8 cellular contexts compared by ENCODE assay signal in the genomic region with DNA sequence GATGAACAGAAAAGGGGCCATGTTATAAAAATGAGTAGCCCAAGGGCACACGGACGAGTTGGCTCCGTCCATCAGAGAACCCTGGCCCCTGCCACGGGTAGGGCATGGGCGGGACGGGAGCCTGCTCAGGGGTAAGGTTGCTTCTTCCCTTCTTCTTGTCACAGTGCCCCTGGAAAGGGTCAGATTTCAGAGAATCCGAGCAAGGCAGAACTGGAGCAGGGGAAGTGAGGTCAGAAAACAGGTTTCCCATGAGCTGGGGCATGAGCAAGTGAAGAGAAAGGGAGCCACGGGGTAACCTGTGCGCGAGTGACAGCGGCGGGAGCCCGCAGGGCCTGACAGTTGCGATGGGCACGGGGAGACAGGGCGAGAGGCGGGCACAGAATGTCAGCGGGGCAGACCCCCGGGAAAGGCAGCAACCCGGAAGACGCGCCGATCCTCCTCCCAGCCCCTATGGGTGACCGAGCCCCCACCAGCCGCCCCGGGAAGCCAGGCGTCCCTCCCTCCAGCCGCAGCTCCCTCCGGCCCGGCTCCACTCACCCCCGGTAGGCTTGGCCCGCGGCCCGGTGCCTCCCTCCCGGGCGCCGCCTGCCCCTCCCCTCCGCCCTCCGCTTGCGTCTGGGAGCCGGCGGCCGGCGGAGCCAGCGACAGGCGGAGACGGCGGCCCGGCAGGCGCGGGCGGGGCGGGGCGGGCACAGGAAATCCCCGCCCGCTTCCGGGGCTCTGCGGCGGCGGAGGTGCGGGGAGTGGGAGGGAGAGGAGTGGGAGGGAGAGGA. TPM values are rescaled to one million over a fixed set of nuclear protein-coding genes. Genes with fewer than 3 reads are reported as not detected.
DNase-seq lines count a peak whose midpoint lies in the region; ATAC-seq and TF ChIP-seq lines count a peak whose summit lies in the region.

A gene (minus strand): TSS at position 671 of the 773 bp plus-strand sequence. CDS start 2,829 bp downstream, outside the sequence.

- WGBS in adrenal gland, 4 donors: 0 to 1% (median 1%) methylated on average over 17 to 61 of the region's 61 CpGs
- under 1% methylated on average over 55 of the region's 61 CpGs for WGBS in prostate gland

- H3K36me3 ChIP-seq in adrenal gland (replicated peaks in 1 of 2) (peaks cover 0 to 25% of the 10 kb centered on the region in 2 donors), prostate gland (peaks cover 0 to 3% of the 10 kb centered on the region in 2 donors)

- TF ChIP-seq CTCF in adrenal gland (IDR thresholded peaks at IDR 0.05) (no peak), prostate gland (IDR thresholded peaks at IDR 0.05) (no peak)

- H3K27me3 ChIP-seq in adrenal gland (no peaks in the 10 kb centered on the region), prostate gland (replicated peaks; ENCODE audit: insufficient read depth) (no peaks in the 10 kb centered on the region)

- H3K9me3 ChIP-seq in adrenal gland (replicated peaks in 1 of 3) (no peaks in the 10 kb centered on the region), prostate gland (no peaks in the 10 kb centered on the region)

- peak; percentile 30 for DNase-seq in GM04504 (ENCODE audit: low read depth)
- peak; percentile 64 for DNase-seq in H4 (ENCODE audit: low spot score)
- peak; percentile 70 for DNase-seq in M059J (ENCODE audit: low read depth)
- peak; percentile 75 to 87 (median 80) for DNase-seq in T-helper 1 cell
- peak; percentile 81 to 91 (median 87) for DNase-seq in adrenal gland
- peak; percentile 93 for DNase-seq in left ventricle myocardium superior
- peak; percentile 82 for DNase-seq in prostate gland (ENCODE audit: low spot score)
- DNase-seq in ureter (ENCODE audit: low spot score): peak; percentile 84

- H3K4me3 ChIP-seq in adrenal gland (peak within 1 kb of the TSS; percentile 44 to 99 (median 68)), prostate gland (peak within 1 kb of the TSS; percentile 66 to 77)

- H3K4me1 ChIP-seq in adrenal gland (replicated peaks in 1 of 2) (peaks cover 25 to 32% of the 10 kb centered on the region in 2 donors), prostate gland (replicated peaks) (no peaks in the 10 kb centered on the region)

- peak in 1 of 2 donors; percentile 56 for TF ChIP-seq POLR2A in adrenal gland (IDR thresholded peaks at IDR 0.05)
- TF ChIP-seq POLR2A in prostate gland (IDR thresholded peaks at IDR 0.05): peak; percentile 17

- H3K27ac ChIP-seq in adrenal gland (peak within 1 kb of the TSS; percentile 82 to 100 (median 95)), prostate gland (peak within 1 kb of the TSS; percentile 91 to 98)

- intact Hi-C loops in adrenal gland (cut with DNase I) (loop anchor here in 1 of 2 donors (5.0 kb wide), 2 partner anchors 102 to 153 kb away; no protein-coding TSS in a partner anchor), left ventricle myocardium superior (cut with micrococcal nuclease) (no loop called here), prostate gland (cut with DNase I) (loop anchor here (5.0 kb wide), 1 partner anchor 153 kb away; no protein-coding TSS in a partner anchor)

- ATAC-seq in left ventricle myocardium superior: peak; percentile 96

RNA-seq across cellular contexts. Expression of the gene that starts here (rescaled TPM):
- 7.0 and 7.2 TPM in 2 replicates for total RNA-seq in H4 (2014; rRNA removed; shearing (Covaris generic))
- total RNA-seq in M059J (2014; rRNA removed; shearing (Covaris generic)): 3.9 and 7.8 TPM in 2 replicates
- total RNA-seq in adrenal gland (10 to 100 TPM; 32.5 to 65.2 (median 45.8) TPM), left ventricle myocardium superior (16.1 TPM), prostate gland (10 to 100 TPM; 21.7 to 39.7 TPM), ureter (35.3 TPM)
- polyA plus RNA-seq in adrenal gland: 10 to 100 TPM; 17.4 to 41.5 (median 31.4) TPM

Comparison
In these comparisons a context has a peak if more than half of its experiments do, and no peak if none do; other contexts are left out.
1. Peak in every context shown above with its lines: DNase-seq, ATAC-seq, H3K4me3 ChIP-seq and H3K27ac ChIP-seq.
2. DNase-seq: peak in every context shown above with its lines; median percentile 93 in left ventricle myocardium superior; 87 in adrenal gland; 84 in ureter; 82 in prostate gland; 80 in T-helper 1 cell; 70 in M059J; 64 in H4; 30 in GM04504.